Comparison of ENCODE assay signal across 2 cellular contexts in the genomic region with DNA sequence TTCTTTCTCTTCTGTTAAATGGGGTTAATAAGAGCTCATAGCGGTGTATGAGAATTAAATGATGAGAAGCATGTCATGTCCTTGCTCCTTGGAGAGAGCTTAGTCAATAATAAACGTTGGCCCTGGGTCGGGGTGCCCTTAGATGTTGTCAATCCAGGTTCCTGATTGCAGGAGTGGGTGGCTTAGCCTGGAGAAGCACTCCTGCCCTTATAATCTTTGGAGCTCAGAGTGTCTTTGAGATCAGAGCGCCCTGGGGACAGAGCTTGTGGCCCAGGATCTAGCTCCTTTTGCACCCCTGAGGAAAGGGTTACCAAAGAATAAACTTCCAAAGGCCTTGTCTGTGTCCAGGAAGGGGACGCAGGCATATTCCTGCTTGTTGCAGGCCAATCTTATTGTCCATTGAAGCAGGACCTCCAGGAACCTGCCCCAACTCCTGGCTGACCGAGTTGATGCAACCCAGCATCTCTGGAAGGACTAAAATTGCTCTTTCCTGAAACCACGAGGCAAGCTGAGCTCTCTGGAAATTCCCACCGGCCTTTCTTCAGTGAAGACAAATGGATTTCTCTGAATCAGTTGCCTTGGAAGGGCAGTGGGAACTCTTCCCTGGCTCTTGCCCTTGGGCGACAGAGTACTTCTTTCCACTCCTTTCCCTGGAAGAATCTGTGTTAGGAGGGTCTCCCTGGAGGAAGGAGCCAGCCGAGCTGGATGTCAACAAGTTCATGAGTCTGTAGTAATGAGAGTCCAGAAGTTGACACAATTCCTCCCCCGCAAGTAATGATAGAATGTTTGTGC.
TF ChIP-seq lines count a peak whose summit lies in the region.

No MANE protein-coding gene starts in this region.

TF ChIP-seq in A549, 52 proteins besides CTCF, POLR2A, EP300 and RAD21:
- TF ChIP-seq ZSCAN20 (CRISPR knock-in tag; IDR thresholded peaks at IDR 0.05) (no peak), RCOR1 (IDR thresholded peaks at IDR 0.05; ENCODE audit: low read depth, low read length) (no peak), NFE2L2 (conservative IDR thresholded peaks at IDR 0.05; ENCODE audit: low read length) (no peak), BHLHE40 (IDR thresholded peaks at IDR 0.05; ENCODE audit: low read depth, low read length) (no peak), GATA3 (IDR thresholded peaks at IDR 0.05; ENCODE audit: borderline replicate concordance) (no peak)
- TF ChIP-seq, protein P1, sequence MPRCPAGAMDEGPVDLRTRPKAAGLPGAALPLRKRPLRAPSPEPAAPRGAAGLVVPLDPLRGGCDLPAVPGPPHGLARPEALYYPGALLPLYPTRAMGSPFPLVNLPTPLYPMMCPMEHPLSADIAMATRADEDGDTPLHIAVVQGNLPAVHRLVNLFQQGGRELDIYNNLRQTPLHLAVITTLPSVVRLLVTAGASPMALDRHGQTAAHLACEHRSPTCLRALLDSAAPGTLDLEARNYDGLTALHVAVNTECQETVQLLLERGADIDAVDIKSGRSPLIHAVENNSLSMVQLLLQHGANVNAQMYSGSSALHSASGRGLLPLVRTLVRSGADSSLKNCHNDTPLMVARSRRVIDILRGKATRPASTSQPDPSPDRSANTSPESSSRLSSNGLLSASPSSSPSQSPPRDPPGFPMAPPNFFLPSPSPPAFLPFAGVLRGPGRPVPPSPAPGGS (IDR thresholded peaks at IDR 0.05), result no peak

TF ChIP-seq in IMR-90, 13 proteins besides CTCF, POLR2A, EP300 and RAD21:
- TF ChIP-seq MXI1 (IDR thresholded peaks at IDR 0.05; ENCODE audit: borderline replicate concordance, low read depth, low read length), result no peak
- no peak for TF ChIP-seq FOS (IDR thresholded peaks at IDR 0.05; ENCODE audit: low read depth, low read length)
- no peak for TF ChIP-seq MAZ (IDR thresholded peaks at IDR 0.05; ENCODE audit: borderline replicate concordance, low read depth, low read length)
- TF ChIP-seq SMC3 (IDR thresholded peaks at IDR 0.05; ENCODE audit: low read depth, low read length), result no peak
- no peak for TF ChIP-seq MAFK (IDR thresholded peaks at IDR 0.05; ENCODE audit: low read depth, low read length)
- TF ChIP-seq, protein P2, sequence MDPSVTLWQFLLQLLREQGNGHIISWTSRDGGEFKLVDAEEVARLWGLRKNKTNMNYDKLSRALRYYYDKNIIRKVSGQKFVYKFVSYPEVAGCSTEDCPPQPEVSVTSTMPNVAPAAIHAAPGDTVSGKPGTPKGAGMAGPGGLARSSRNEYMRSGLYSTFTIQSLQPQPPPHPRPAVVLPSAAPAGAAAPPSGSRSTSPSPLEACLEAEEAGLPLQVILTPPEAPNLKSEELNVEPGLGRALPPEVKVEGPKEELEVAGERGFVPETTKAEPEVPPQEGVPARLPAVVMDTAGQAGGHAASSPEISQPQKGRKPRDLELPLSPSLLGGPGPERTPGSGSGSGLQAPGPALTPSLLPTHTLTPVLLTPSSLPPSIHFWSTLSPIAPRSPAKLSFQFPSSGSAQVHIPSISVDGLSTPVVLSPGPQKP (IDR thresholded peaks at IDR 0.05; ENCODE audit: borderline replicate concordance, low read depth, low read length), result no peak
- TF ChIP-seq BHLHE40 (IDR thresholded peaks at IDR 0.05; ENCODE audit: low read depth, low read length), result no peak
- TF ChIP-seq RCOR1 (IDR thresholded peaks at IDR 0.05; ENCODE audit: insufficient replicate concordance, low read length), result no peak
- TF ChIP-seq, protein P3, sequence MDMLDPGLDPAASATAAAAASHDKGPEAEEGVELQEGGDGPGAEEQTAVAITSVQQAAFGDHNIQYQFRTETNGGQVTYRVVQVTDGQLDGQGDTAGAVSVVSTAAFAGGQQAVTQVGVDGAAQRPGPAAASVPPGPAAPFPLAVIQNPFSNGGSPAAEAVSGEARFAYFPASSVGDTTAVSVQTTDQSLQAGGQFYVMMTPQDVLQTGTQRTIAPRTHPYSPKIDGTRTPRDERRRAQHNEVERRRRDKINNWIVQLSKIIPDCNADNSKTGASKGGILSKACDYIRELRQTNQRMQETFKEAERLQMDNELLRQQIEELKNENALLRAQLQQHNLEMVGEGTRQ (IDR thresholded peaks at IDR 0.05; ENCODE audit: low read depth, low read length), result no peak
- no peak for TF ChIP-seq CHD1 (IDR thresholded peaks at IDR 0.05; ENCODE audit: low read depth, low read length)
- no peak for TF ChIP-seq RFX5 (IDR thresholded peaks at IDR 0.05; ENCODE audit: low read depth, low read length)
- no peak for TF ChIP-seq CEBPB (IDR thresholded peaks at IDR 0.05; ENCODE audit: low read depth, low read length)
- TF ChIP-seq NFE2L2 (IDR thresholded peaks at IDR 0.05; ENCODE audit: low read depth, low read length), result no peak
